23 cellular contexts compared by ENCODE assay signal in genomic region chr7:98955992-98956391, GRCh38.
"Had no signal": no experiment of that assay in that cellular context is flagged by ENCODE, and none has a peak within 500 bp of the region (broad histone marks: within the 10 kb centered on the region; RNA-seq: fewer than 3 reads in every experiment).

No MANE protein-coding gene starts in this region.

- H3K4me2 ChIP-seq: SK-N-SH had no signal

- H3K27ac Mint-ChIP-seq: activated CD4-positive, alpha-beta memory T cell treated with anti-CD3 and anti-CD28 coated beads, Interleukin-2, amount 10 ng/mL, durations not matched to agents 7 days and 5 days; activated CD4-positive, alpha-beta T cell treated with anti-CD3 and anti-CD28 coated beads, Interleukin-2, amount 10 ng/mL, durations not matched to agents 7 days and 5 days; activated naive CD4-positive, alpha-beta T cell treated with anti-CD3 and anti-CD28 coated beads for 36 hours; activated naive CD8-positive, alpha-beta T cell; activated T-helper 17 cell treated with anti-CD3 and anti-CD28 coated beads, Interleukin-2, amount 50 U/mL, for 72 hours had no signal

- H3K4me1 ChIP-seq: SJCRH30 had no signal

- H3K27me3 Mint-ChIP-seq: activated CD4-positive, alpha-beta memory T cell treated with anti-CD3 and anti-CD28 coated beads, Interleukin-2, amount 10 ng/mL, durations not matched to agents 7 days and 5 days; activated CD4-positive, alpha-beta T cell treated with anti-CD3 and anti-CD28 coated beads, Interleukin-2, amount 10 ng/mL, durations not matched to agents 7 days and 5 days; activated naive CD8-positive, alpha-beta T cell; activated T-helper 17 cell treated with anti-CD3 and anti-CD28 coated beads, Interleukin-2, amount 50 U/mL, for 72 hours had no signal

- H3K9me3 Mint-ChIP-seq: activated CD4-positive, alpha-beta memory T cell treated with anti-CD3 and anti-CD28 coated beads, Interleukin-2, amount 10 ng/mL, durations not matched to agents 7 days and 5 days; activated CD4-positive, alpha-beta T cell treated with anti-CD3 and anti-CD28 coated beads, Interleukin-2, amount 10 ng/mL, durations not matched to agents 7 days and 5 days; activated naive CD4-positive, alpha-beta T cell treated with anti-CD3 and anti-CD28 coated beads for 36 hours; activated T-helper 17 cell treated with anti-CD3 and anti-CD28 coated beads, Interleukin-2, amount 50 U/mL, for 72 hours; brain had no signal

- H3K27ac ChIP-seq: SJCRH30, VCaP had no signal

- H3K9me3 ChIP-seq: SJCRH30, SK-N-SH had no signal

- H3K27me3 ChIP-seq: SJCRH30 had no signal

- DNase-seq: activated CD4-positive, alpha-beta memory T cell treated with anti-CD3 and anti-CD28 coated beads, Interleukin-2, amount 10 ng/mL, durations not matched to agents 7 days and 5 days; activated CD4-positive, alpha-beta T cell treated with anti-CD3 and anti-CD28 coated beads, Interleukin-2, amount 10 ng/mL, durations not matched to agents 7 days and 5 days; activated CD4-positive, CD25-positive, alpha-beta regulatory T cell; activated gamma-delta T cell; activated naive CD4-positive, alpha-beta T cell treated with anti-CD3 and anti-CD28 coated beads for 36 hours; activated T-cell treated with anti-CD3 and anti-CD28 coated beads for 4 hours; activated T-cell treated with anti-CD3 and anti-CD28 coated beads, Interleukin-2, amount 50 U/mL, for 48 hours; IMR-90; KG1; NCI-H1048; NCI-H1930; NCI-H2171; NCI-H2227 treated with DMSO at 0.1 percent for 48 hours; NCI-H446 treated with DMSO at 0.1 percent for 48 hours; NCI-H524 treated with DMSO at 0.1 percent for 48 hours; NCI-H774; SJCRH30; SK-N-SH; T-helper 1 cell had no signal

- H3K4me3 ChIP-seq: SJCRH30 had no signal

- H3K4me1 Mint-ChIP-seq: activated CD4-positive, alpha-beta memory T cell treated with anti-CD3 and anti-CD28 coated beads, Interleukin-2, amount 10 ng/mL, durations not matched to agents 7 days and 5 days; activated CD4-positive, alpha-beta T cell treated with anti-CD3 and anti-CD28 coated beads, Interleukin-2, amount 10 ng/mL, durations not matched to agents 7 days and 5 days; activated T-helper 17 cell treated with anti-CD3 and anti-CD28 coated beads, Interleukin-2, amount 50 U/mL, for 72 hours; brain had no signal

- ATAC-seq: activated T-helper 17 cell treated with anti-CD3 and anti-CD28 coated beads, Interleukin-2, amount 50 U/mL, for 72 hours had no signal

- H3K4me3 Mint-ChIP-seq: activated CD4-positive, alpha-beta memory T cell treated with anti-CD3 and anti-CD28 coated beads, Interleukin-2, amount 10 ng/mL, durations not matched to agents 7 days and 5 days; activated CD4-positive, alpha-beta T cell treated with anti-CD3 and anti-CD28 coated beads, Interleukin-2, amount 10 ng/mL, durations not matched to agents 7 days and 5 days; activated naive CD4-positive, alpha-beta T cell treated with anti-CD3 and anti-CD28 coated beads for 36 hours; activated naive CD8-positive, alpha-beta T cell; activated T-helper 17 cell treated with anti-CD3 and anti-CD28 coated beads, Interleukin-2, amount 50 U/mL, for 72 hours; brain had no signal
